8 cellular contexts compared by ENCODE assay signal in genomic region chr6:28648878-28649375, GRCh38.
A peak's percentile ranks its signal among the peaks of the same experiment; 100 is the strongest.
DNase-seq lines count a peak whose midpoint lies in the region; TF ChIP-seq lines count a peak whose summit lies in the region.

No MANE protein-coding gene starts in this region.

- no peak overlapping the region for H3K27ac ChIP-seq in Peyer's patch

- H3K36me3 ChIP-seq in Peyer's patch = no peaks in the 10 kb centered on the region

- TF ChIP-seq POLR2A in Peyer's patch (IDR thresholded peaks at IDR 0.05) = no peak

- H3K4me3 ChIP-seq in Peyer's patch (peak overlapping the region in 3 of 4 donors; percentile 1 to 19 (median 8)), fibroblast of mammary gland (ENCODE audit: control insufficient read depth, low read depth, low read length) (peak overlapping the region; percentile 77)

- no peaks in the 10 kb centered on the region for H3K27me3 ChIP-seq in Peyer's patch

- no peaks in the 10 kb centered on the region for H3K4me1 ChIP-seq in Peyer's patch

- no peaks in the 10 kb centered on the region for H3K9me3 ChIP-seq in Peyer's patch

- TF ChIP-seq CTCF in Peyer's patch (IDR thresholded peaks at IDR 0.05) = no peak
- TF ChIP-seq CTCF in fibroblast of mammary gland (conservative IDR thresholded peaks at IDR 0.05; ENCODE audit: control insufficient read depth, insufficient read depth, low read depth, low read length) = no peak

- DNase-seq in NCI-H2171 treated with DMSO at 0.1 percent for 48 hours (lab: John Stamatoyannopoulos, UW) (peak; percentile 88), NCI-H2171 (lab: John Stamatoyannopoulos, UW) (no peak), Peyer's patch (no peak), fibroblast of mammary gland (ENCODE audit: low read depth) (peak; percentile 29), amniotic stem cell (lab: John Stamatoyannopoulos, UW) (no peak), NCI-H1092 (lab: John Stamatoyannopoulos, UW) (no peak), SW480 (ENCODE audit: low spot score) (no peak)
- DNase-seq in stimulated activated CD8-positive, alpha-beta memory T cell treated with anti-CD3 and anti-CD28 coated beads, Interleukin-4, amount 100 ng/mL, for 48 hours = peak; percentile 30

Comparison
In these comparisons a context has a peak if more than half of its experiments do, and no peak if none do; other contexts are left out.
1. DNase-seq: peak in NCI-H2171 treated with DMSO at 0.1 percent for 48 hours (single experiment), fibroblast of mammary gland (single experiment) and stimulated activated CD8-positive, alpha-beta memory T cell treated with anti-CD3 and anti-CD28 coated beads, Interleukin-4, amount 100 ng/mL, for 48 hours (single experiment); none in NCI-H2171 (single experiment), Peyer's patch (0 of 3), amniotic stem cell (single experiment), NCI-H1092 (single experiment) and SW480 (single experiment).